Comparison of ENCODE assay signal across 20 cellular contexts in genomic region chr6:157429248-157429647, GRCh38. TPM values are rescaled to one million over a fixed set of nuclear protein-coding genes. Genes with fewer than 3 reads are reported as not detected.
A peak's percentile ranks its signal among the peaks of the same experiment; 100 is the strongest.
DNase-seq lines count a peak whose midpoint lies in the region; ATAC-seq and TF ChIP-seq lines count a peak whose summit lies in the region.
"Had no signal": no experiment of that assay in that cellular context is flagged by ENCODE, and none has a peak within 500 bp of the region (broad histone marks: within the 10 kb centered on the region; RNA-seq: fewer than 3 reads in every experiment).

No MANE protein-coding gene starts in this region.

- intact Hi-C loops in heart left ventricle (cut with DNase I) (loop anchor here in 1 of 10 donors (5.0 kb wide), 1 partner anchor 47 kb away; the partner anchor contains the start of gene ZDHHC14), left ventricle myocardium superior (cut with micrococcal nuclease) (no loop called here)

- TF ChIP-seq POLR2A in heart left ventricle (IDR thresholded peaks at IDR 0.05): no peak

- H3K27me3 Mint-ChIP-seq in WTC11 (ENCODE audit: low read depth) (no peaks in the 10 kb centered on the region; the same call in 1 of the 2 replicates), type B pancreatic cell (peaks cover 3% of the 10 kb centered on the region)
- H3K27me3 Mint-ChIP-seq: activated CD4-positive, alpha-beta T cell treated with anti-CD3 and anti-CD28 coated beads, Interleukin-2, amount 10 ng/mL, durations not matched to agents 7 days and 5 days had no signal

- no peaks in the 10 kb centered on the region for H3K9me3 ChIP-seq in heart left ventricle
- H3K9me3 ChIP-seq: SK-N-SH, thyroid gland had no signal

- CTCF ChIA-PET in WTC11 (lab: Charles Lee): no interaction called here

- peak overlapping the region in 8 of 12 donors; percentile 66 to 92 (median 79) for H3K27ac ChIP-seq in heart left ventricle
- H3K27ac ChIP-seq: thyroid gland had no signal

- no peaks in the 10 kb centered on the region for H3K36me3 ChIP-seq in heart left ventricle
- H3K36me3 ChIP-seq: thyroid gland had no signal

- WGBS in heart left ventricle, 4 donors: 74 to 88% (median 88%) methylated on average over 1 of the region's 1 CpG

- ATAC-seq in heart left ventricle: no peak
- no peak for ATAC-seq in left ventricle myocardium superior
- ATAC-seq in WTC11: no peak
- ATAC-seq in HG03139 (IDR thresholded peaks at IDR 0.05; ENCODE audit: unreplicated experiment): no peak
- ATAC-seq: left lobe of liver; naive thymus-derived CD8-positive, alpha-beta T cell; T-helper 17 cell had no signal

- POLR2A ChIA-PET in WTC11 (lab: Charles Lee): interaction anchor here (0.6 to 0.9 kb wide), 2 partner anchors 134 to 571 kb away, joined by 3 read pairs; no protein-coding TSS in a partner anchor

- peaks cover 3 to 80% (median 36%) of the 10 kb centered on the region in 12 donors for H3K4me1 ChIP-seq in heart left ventricle

- H3K27me3 ChIP-seq in heart left ventricle: no peaks in the 10 kb centered on the region
- H3K27me3 ChIP-seq: dorsolateral prefrontal cortex, thyroid gland had no signal

- H3K9me3 Mint-ChIP-seq in WTC11 (no peaks in the 10 kb centered on the region), type B pancreatic cell (peaks cover 4% of the 10 kb centered on the region)
- H3K9me3 Mint-ChIP-seq: naive thymus-derived CD8-positive, alpha-beta T cell; stimulated activated effector memory CD8-positive, alpha-beta T cell treated with anti-CD3 and anti-CD28 coated beads, Interleukin-12 subunit alpha, Interleukin-12 subunit beta, amount 100 ng/mL, for 72 hours had no signal

- peak overlapping the region; percentile 41; the same call in 1 of the 2 replicates for H3K27ac Mint-ChIP-seq in WTC11
- H3K27ac Mint-ChIP-seq in type B pancreatic cell: peak overlapping the region; percentile 61
- H3K27ac Mint-ChIP-seq: activated CD4-positive, alpha-beta T cell treated with anti-CD3 and anti-CD28 coated beads, Interleukin-2, amount 10 ng/mL, durations not matched to agents 7 days and 5 days; CD4-positive, CD25-positive, alpha-beta regulatory T cell; naive thymus-derived CD8-positive, alpha-beta T cell; stimulated activated effector memory CD8-positive, alpha-beta T cell treated with anti-CD3 and anti-CD28 coated beads, Interleukin-12 subunit alpha, Interleukin-12 subunit beta, amount 100 ng/mL, for 72 hours; T-helper 17 cell had no signal

- no peaks in the 10 kb centered on the region for H3K36me3 Mint-ChIP-seq in WTC11
- H3K36me3 Mint-ChIP-seq in type B pancreatic cell: no peaks in the 10 kb centered on the region
- H3K36me3 Mint-ChIP-seq: CD4-positive, CD25-positive, alpha-beta regulatory T cell; naive thymus-derived CD8-positive, alpha-beta T cell had no signal

- no peak for DNase-seq in heart left ventricle
- no peak for DNase-seq in left ventricle myocardium superior
- no peak for DNase-seq in WTC11 (ENCODE audit: low spot score)
- DNase-seq in kidney glomerular epithelial cell (lab: John Stamatoyannopoulos, UW): peak; percentile 89
- no peak for DNase-seq in type B pancreatic cell (ENCODE audit: extremely low spot score, unreplicated experiment)
- no peak for DNase-seq in AG08396 (ENCODE audit: low spot score)
- DNase-seq: activated CD4-positive, alpha-beta T cell treated with anti-CD3 and anti-CD28 coated beads, Interleukin-2, amount 10 ng/mL, durations not matched to agents 7 days and 5 days; midbrain; naive thymus-derived CD8-positive, alpha-beta T cell; NCI-H1105; NCI-H1930; retina; SK-N-SH; T-helper 17 cell; thyroid gland had no signal

- H3K4me3 ChIP-seq in heart left ventricle: no peak overlapping the region
- H3K4me3 ChIP-seq: thyroid gland had no signal

- H3K4me3 Mint-ChIP-seq in WTC11: no peak overlapping the region
- H3K4me3 Mint-ChIP-seq in type B pancreatic cell: peak overlapping the region; percentile 54
- H3K4me3 Mint-ChIP-seq: activated CD4-positive, alpha-beta T cell treated with anti-CD3 and anti-CD28 coated beads, Interleukin-2, amount 10 ng/mL, durations not matched to agents 7 days and 5 days; CD4-positive, CD25-positive, alpha-beta regulatory T cell; naive thymus-derived CD8-positive, alpha-beta T cell; stimulated activated effector memory CD8-positive, alpha-beta T cell treated with anti-CD3 and anti-CD28 coated beads, Interleukin-12 subunit alpha, Interleukin-12 subunit beta, amount 100 ng/mL, for 72 hours had no signal

- TF ChIP-seq CTCF in heart left ventricle (IDR thresholded peaks at IDR 0.05) (no peak), WTC11 (IDR thresholded peaks at IDR 0.05) (no peak), type B pancreatic cell (conservative IDR thresholded peaks at IDR 0.05) (no peak)

- peaks cover 73% of the 10 kb centered on the region for H3K4me1 Mint-ChIP-seq in WTC11
- H3K4me1 Mint-ChIP-seq in type B pancreatic cell (ENCODE audit: unreplicated experiment): peaks cover 44% of the 10 kb centered on the region

TF ChIP-seq in WTC11, 78 proteins besides CTCF, POLR2A, EP300 and RAD21:
- TF ChIP-seq MXD4 (CRISPR knock-in tag; IDR thresholded peaks at IDR 0.05; ENCODE audit: borderline replicate concordance) (no peak), ERG (CRISPR knock-in tag; IDR thresholded peaks at IDR 0.05) (no peak), TP53 (CRISPR knock-in tag; IDR thresholded peaks at IDR 0.05) (no peak), E2F5 (CRISPR knock-in tag; IDR thresholded peaks at IDR 0.05) (no peak), TEAD1 (CRISPR knock-in tag; IDR thresholded peaks at IDR 0.05) (no peak), MYBL2 (CRISPR knock-in tag; IDR thresholded peaks at IDR 0.05) (no peak), ATF1 (CRISPR knock-in tag; IDR thresholded peaks at IDR 0.05) (no peak), JUN (CRISPR knock-in tag; IDR thresholded peaks at IDR 0.05) (no peak), NFE2L1 (CRISPR knock-in tag; IDR thresholded peaks at IDR 0.05) (no peak), ETV6 (CRISPR knock-in tag; IDR thresholded peaks at IDR 0.05) (no peak), ATF2 (CRISPR knock-in tag; IDR thresholded peaks at IDR 0.05; ENCODE audit: borderline replicate concordance, low read depth) (no peak)

RNA-seq across cellular contexts. Expression of gene ZDHHC14, which starts 48.3 kb away (rescaled TPM):
- 10 to 100 TPM in 8 of 9 donors, 1 to 10 TPM in 1; 9.5 to 25.8 (median 19.8) TPM for total RNA-seq in heart left ventricle
- 1 to 10 TPM; 7.0 to 7.4 TPM for polyA plus RNA-seq in heart left ventricle
- 10.0 TPM for total RNA-seq in left ventricle myocardium superior
- 6.6 to 11.6 TPM (median 10.7 TPM) in 3 replicates for total RNA-seq in WTC11 (2021)
- total RNA-seq in type B pancreatic cell (ENCODE audit: low replicate concordance): 11.1 and 15.6 TPM in 2 replicates
